7 cellular contexts compared by ENCODE assay signal in the genomic region with DNA sequence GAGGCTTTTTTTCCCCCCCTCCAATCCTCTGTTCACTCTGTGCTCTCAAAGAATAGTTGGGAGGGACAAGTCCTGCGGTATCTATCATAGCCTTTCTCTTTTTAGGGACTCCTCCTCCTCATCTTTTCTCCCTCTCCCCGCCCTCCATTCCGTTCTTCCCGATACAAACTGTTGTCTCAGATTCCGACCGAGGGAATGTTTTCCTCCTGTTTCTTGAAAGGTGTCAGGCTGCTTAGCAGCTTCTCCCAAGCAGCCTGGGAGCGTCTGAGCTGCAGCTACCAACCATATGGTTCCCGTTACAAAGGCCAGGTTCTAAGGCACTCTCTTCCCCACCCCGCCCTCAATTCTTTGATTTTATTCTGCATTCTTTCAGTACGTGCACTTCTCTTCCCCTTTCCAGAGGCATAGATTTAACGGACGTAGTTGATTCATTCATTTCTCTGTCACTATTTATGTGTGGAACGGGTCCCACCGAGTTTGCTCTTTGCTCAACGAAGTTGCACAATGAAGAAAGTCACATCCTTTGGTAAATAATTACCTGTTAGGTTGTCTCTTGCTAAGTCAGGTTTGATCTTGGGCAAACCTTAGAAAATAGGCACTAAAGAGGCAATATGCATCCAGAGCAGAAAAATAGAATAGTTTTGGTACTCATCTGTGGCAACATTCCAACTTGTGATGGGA. TPM values are rescaled to one million over a fixed set of nuclear protein-coding genes. Genes with fewer than 3 reads are reported as not detected.
DNase-seq lines count a peak whose midpoint lies in the region; ATAC-seq and TF ChIP-seq lines count a peak whose summit lies in the region.

No MANE protein-coding gene starts in this region.

- ATAC-seq in GM18858 (IDR thresholded peaks at IDR 0.05; ENCODE audit: unreplicated experiment), result no peak

- under 1% methylated on average over 15 of the region's 15 CpGs for WGBS in HUES64
- WGBS in testis, 2 donors, result 1% methylated on average over 15 of the region's 15 CpGs

- peak overlapping the region; percentile 81 for H3K9ac ChIP-seq in HUES64 (ENCODE audit: low read depth, low read length)

- H3K4me3 ChIP-seq in HUES64 (ENCODE audit: low read length), result peak overlapping the region; percentile 99
- peak overlapping the region; percentile 72 for H3K4me3 ChIP-seq in astrocyte of the spinal cord (ENCODE audit: low read depth, low read length)
- peak overlapping the region; percentile 77 to 90 for H3K4me3 ChIP-seq in testis

- peak overlapping the region; percentile 62; the same call in 1 of the 2 replicates for H3K27ac ChIP-seq in HUES64 (ENCODE audit: low read depth, low read length)
- peak overlapping the region; percentile 95 to 96 for H3K27ac ChIP-seq in testis

- TF ChIP-seq CTCF in astrocyte of the spinal cord (IDR thresholded peaks at IDR 0.05; ENCODE audit: low read depth, low read length), result no peak
- no peak for TF ChIP-seq CTCF in testis (IDR thresholded peaks at IDR 0.05)

- H3K9me3 ChIP-seq in HUES64 (ENCODE audit: insufficient read depth, low read depth, low read length) (no peaks in the 10 kb centered on the region), testis (no peaks in the 10 kb centered on the region)

- H3K27me3 ChIP-seq in HUES64 (ENCODE audit: insufficient read depth, low read length), result no peaks in the 10 kb centered on the region
- H3K27me3 ChIP-seq in testis, result no peaks in the 10 kb centered on the region

- intact Hi-C loops in testis (cut with DNase I; ENCODE audit: low total_unique reads), result no loop called here

- H3K36me3 ChIP-seq in HUES64 (ENCODE audit: insufficient read depth, low read length) (no peaks in the 10 kb centered on the region; the same call in 1 of the 2 replicates), testis (ENCODE audit: low read depth, missing control alignments) (no peaks in the 10 kb centered on the region)

- TF ChIP-seq POLR2A in testis (IDR thresholded peaks at IDR 0.05), result no peak

- peaks cover 55% of the 10 kb centered on the region for H3K4me1 ChIP-seq in HUES64 (ENCODE audit: insufficient read depth, low read length)
- no peaks in the 10 kb centered on the region for H3K4me1 ChIP-seq in testis

- in situ Hi-C loops in astrocyte of the spinal cord (cut with HindIII; ENCODE audit: low sequenced_read_pairs), result no loop called here

- DNase-seq in astrocyte of the spinal cord (ENCODE audit: low read depth, low spot score) (peak; percentile 27), iPS-NIHi7 (ENCODE audit: extremely low spot score) (peak; percentile 23), testis (peak; percentile 28)
- DNase-seq in effector CD4-positive, alpha-beta T cell, result no peak
- DNase-seq in stimulated activated naive CD4-positive, alpha-beta T cell (lab: John Stamatoyannopoulos, UW), result no peak

RNA-seq across cellular contexts. Expression of a gene that starts 2.8 kb away (rescaled TPM):
- 118 TPM for polyA plus RNA-seq in HUES64 (2013, experiment 1 of 2)
- 126 TPM for polyA plus RNA-seq in HUES64 (2013, experiment 2 of 2)
- total RNA-seq in testis, result 10 to 100 TPM; 13.5 to 25.2 TPM
- polyA plus RNA-seq in testis (ENCODE audit: insufficient read depth, low read depth, low replicate concordance), result 13.8 TPM

Comparison
In these comparisons a context has a peak if more than half of its experiments do, and no peak if none do; other contexts are left out.
1. DNase-seq: peak in astrocyte of the spinal cord (single experiment), iPS-NIHi7 (single experiment) and testis (single experiment); none in effector CD4-positive, alpha-beta T cell (single experiment) and stimulated activated naive CD4-positive, alpha-beta T cell (0 of 6).
2. Peak in every context shown above with its lines, with median percentiles within 50 percentile points of each other: H3K4me3 ChIP-seq.